8 cellular contexts compared by ENCODE assay signal in genomic region chr11:3795131-3796092, GRCh38. TPM values are rescaled to one million over a fixed set of nuclear protein-coding genes. Genes with fewer than 3 reads are reported as not detected.
DNase-seq lines count a peak whose midpoint lies in the region; ATAC-seq, FAIRE-seq and TF ChIP-seq lines count a peak whose summit lies in the region.

No MANE protein-coding gene starts in this region.

- H3K4me3 ChIP-seq in SJCRH30: peak overlapping the region; percentile 82
- peak overlapping the region; percentile 85 to 99 (median 94) for H3K4me3 ChIP-seq in esophagus squamous epithelium
- H3K4me3 ChIP-seq in parathyroid adenoma (ENCODE audit: low read depth, low read length): no peak overlapping the region

- H3K9me3 ChIP-seq in ES-I3 (ENCODE audit: control insufficient read depth, insufficient read depth, low read length) (no peaks in the 10 kb centered on the region), SJCRH30 (replicated peaks) (no peaks in the 10 kb centered on the region), esophagus squamous epithelium (no peaks in the 10 kb centered on the region), parathyroid adenoma (ENCODE audit: control insufficient read depth, low read length) (no peaks in the 10 kb centered on the region)

- H3K4me2 ChIP-seq in parathyroid adenoma (ENCODE audit: low read length): peak overlapping the region; percentile 86

- intact Hi-C loops in esophagus squamous epithelium (cut with DNase I): no loop called here

- H3K9ac ChIP-seq in ES-I3 (ENCODE audit: low read depth, low read length) (peak overlapping the region; percentile 91; the same call in 1 of the 2 replicates), parathyroid adenoma (no peak overlapping the region)

- TF ChIP-seq POLR2A in esophagus squamous epithelium (IDR thresholded peaks at IDR 0.05): no peak

- H3K79me2 ChIP-seq in parathyroid adenoma: peaks cover 45% of the 10 kb centered on the region

- 0 out of 2 replicates have a peak, but pooled peaks cover 8% of the 10 kb centered on the region for H3K4me1 ChIP-seq in ES-I3 (ENCODE audit: insufficient read depth, low read length)
- H3K4me1 ChIP-seq in SJCRH30: no peaks in the 10 kb centered on the region
- peaks cover 20 to 45% (median 28%) of the 10 kb centered on the region in 3 donors for H3K4me1 ChIP-seq in esophagus squamous epithelium
- peaks cover 3% of the 10 kb centered on the region for H3K4me1 ChIP-seq in parathyroid adenoma

- H3K27ac ChIP-seq in SJCRH30 (no peak overlapping the region), esophagus squamous epithelium (peak overlapping the region; percentile 3 to 99 (median 98)), parathyroid adenoma (no peak overlapping the region)

- DNase-seq in SJCRH30: no peak
- DNase-seq in esophagus squamous epithelium (lab: John Stamatoyannopoulos, UW): no peak
- DNase-seq in urothelium cell line (ENCODE audit: low spot score): no peak
- no peak for DNase-seq in Ammon's horn (ENCODE audit: low spot score)
- DNase-seq in 8988T: no peak

- H3K27me3 ChIP-seq in SJCRH30 (no peaks in the 10 kb centered on the region), esophagus squamous epithelium (no peaks in the 10 kb centered on the region), parathyroid adenoma (ENCODE audit: control insufficient read depth, insufficient read depth, low read length) (no peaks in the 10 kb centered on the region)

- WGBS in esophagus squamous epithelium, 2 donors: 78% methylated on average over 8 of the region's 8 CpGs

- TF ChIP-seq CTCF in esophagus squamous epithelium (IDR thresholded peaks at IDR 0.05) (no peak), parathyroid adenoma (IDR thresholded peaks at IDR 0.05) (no peak)

- ATAC-seq in HG02642 (IDR thresholded peaks at IDR 0.05; ENCODE audit: poor library complexity, unreplicated experiment): no peak

- H3K36me3 ChIP-seq in ES-I3 (ENCODE audit: insufficient read depth, low read length): peaks cover 10% of the 10 kb centered on the region; the same call in 1 of the 2 replicates
- peaks cover 42% of the 10 kb centered on the region for H3K36me3 ChIP-seq in SJCRH30
- peaks cover 3 to 43% (median 9%) of the 10 kb centered on the region in 3 donors for H3K36me3 ChIP-seq in esophagus squamous epithelium
- no peaks in the 10 kb centered on the region for H3K36me3 ChIP-seq in parathyroid adenoma (ENCODE audit: control insufficient read depth, insufficient read depth, low read length)

- no peak overlapping the region for H2AFZ ChIP-seq in parathyroid adenoma

- FAIRE-seq in urothelium cell line (lab: Jason Lieb, UNC): no peak

RNA-seq across cellular contexts. Expression of gene NUP98, which starts 1.9 kb away (rescaled TPM):
- total RNA-seq in SJCRH30 (2014; rRNA removed; shearing (Covaris generic)): 191 and 217 TPM in 2 replicates
- 100 to 1,000 TPM in 1 of 4 donors, 10 to 100 TPM in 3; 54.2 to 110 (median 79.2) TPM for total RNA-seq in esophagus squamous epithelium

RNA-seq across cellular contexts. Expression of gene PGAP2, which starts 12.9 kb away (rescaled TPM):
- total RNA-seq in SJCRH30 (2014; rRNA removed; shearing (Covaris generic)): 4.5 and 5.3 TPM in 2 replicates
- total RNA-seq in esophagus squamous epithelium: 10 to 100 TPM; 10.8 to 30.8 (median 27.5) TPM

RNA-seq across cellular contexts. Expression of gene RHOG, which starts 45.3 kb away (rescaled TPM):
- total RNA-seq in SJCRH30 (2014; rRNA removed; shearing (Covaris generic)): 15.5 and 17.4 TPM in 2 replicates
- total RNA-seq in esophagus squamous epithelium: 10 to 100 TPM; 51.6 to 84.5 (median 72.7) TPM

Comparison
In these comparisons a context has a peak if more than half of its experiments do, and no peak if none do; other contexts are left out.
1. H3K27ac ChIP-seq: peak in esophagus squamous epithelium (4 of 4); none in SJCRH30 (single experiment) and parathyroid adenoma (single experiment).